Comparison of ENCODE assay signal across 8 cellular contexts in genomic region chr1:71080782-71081696, GRCh38. TPM values are rescaled to one million over a fixed set of nuclear protein-coding genes. Genes with fewer than 3 reads are reported as not detected.
DNase-seq lines count a peak whose midpoint lies in the region; ATAC-seq lines count a peak whose summit lies in the region.

A gene with protein sequence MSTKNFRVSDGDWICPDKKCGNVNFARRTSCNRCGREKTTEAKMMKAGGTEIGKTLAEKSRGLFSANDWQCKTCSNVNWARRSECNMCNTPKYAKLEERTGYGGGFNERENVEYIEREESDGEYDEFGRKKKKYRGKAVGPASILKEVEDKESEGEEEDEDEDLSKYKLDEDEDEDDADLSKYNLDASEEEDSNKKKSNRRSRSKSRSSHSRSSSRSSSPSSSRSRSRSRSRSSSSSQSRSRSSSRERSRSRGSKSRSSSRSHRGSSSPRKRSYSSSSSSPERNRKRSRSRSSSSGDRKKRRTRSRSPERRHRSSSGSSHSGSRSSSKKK (minus strand): TSS chr1:71081035. CDS start chr1:71080995, 40 bp downstream.

- no peaks in the 10 kb centered on the region for H3K27me3 ChIP-seq in CD8-positive, alpha-beta memory T cell (ENCODE audit: insufficient read depth, low read length, poor library complexity, severe bottlenecking)
- H3K27me3 ChIP-seq in effector memory CD4-positive, alpha-beta T cell (replicated peaks; ENCODE audit: control insufficient read depth, insufficient read depth, low read length, poor library complexity, severe bottlenecking): no peaks in the 10 kb centered on the region

- peak; percentile 82 to 95 (median 94) for DNase-seq in CD8-positive, alpha-beta memory T cell
- DNase-seq in HS-27A (ENCODE audit: low read depth) (peak; percentile 96), NK-92 (lab: John Stamatoyannopoulos, UW; ENCODE audit: unreplicated experiment) (peak; percentile 55), medulla oblongata (ENCODE audit: extremely low spot score) (peak; percentile 95)
- peak; percentile 94 for DNase-seq in activated CD8-positive, alpha-beta memory T cell treated with anti-CD3 and anti-CD28 coated beads for 24 hours
- peak; percentile 77 to 89 (median 84) for DNase-seq in effector memory CD4-positive, alpha-beta T cell
- DNase-seq in stimulated activated CD8-positive, alpha-beta memory T cell treated with anti-CD3 and anti-CD28 coated beads, Interleukin-12 subunit alpha, Interleukin-12 subunit beta, amount 100 ng/mL, for 24 hours (ENCODE audit: extremely low read depth): peak; percentile 74

- CTCF ChIA-PET in CD8-positive, alpha-beta memory T cell (lab: Charles Lee): interaction anchor here (0.7 to 1.6 kb wide), 10 partner anchors 8 to 929 kb away, joined by 3 to 6 read pairs (median 4); partner anchors contain the start of gene SRSF11

- POLR2A ChIA-PET in CD8-positive, alpha-beta memory T cell (lab: Charles Lee): interaction anchor here (0.6 to 1.7 kb wide), 6 partner anchors 9 to 875 kb away, joined by 3 to 8 read pairs (median 4); partner anchors contain the start of genes CTH, LRRC40 and SRSF11

- H3K27me3 Mint-ChIP-seq in CD8-positive, alpha-beta memory T cell: peaks cover 9 to 26% of the 10 kb centered on the region in 2 donors

- peak; percentile 99 for ATAC-seq in GM19463 (IDR thresholded peaks at IDR 0.05; ENCODE audit: unreplicated experiment)

- peak within 1 kb of the TSS; percentile 86 for H3K4me3 ChIP-seq in CD8-positive, alpha-beta memory T cell (ENCODE audit: low read length)
- peak within 1 kb of the TSS; percentile 98 for H3K4me3 ChIP-seq in effector memory CD4-positive, alpha-beta T cell (ENCODE audit: insufficient read depth, low read depth, low read length, poor library complexity, severe bottlenecking)

- H3K9me3 ChIP-seq in CD8-positive, alpha-beta memory T cell (ENCODE audit: low read length): no peaks in the 10 kb centered on the region
- H3K9me3 ChIP-seq in effector memory CD4-positive, alpha-beta T cell (ENCODE audit: control insufficient read depth, low read length): no peaks in the 10 kb centered on the region

- H3K27ac ChIP-seq in CD8-positive, alpha-beta memory T cell (ENCODE audit: low read depth, low read length): peak within 1 kb of the TSS; percentile 96
- peak within 1 kb of the TSS; percentile 98 for H3K27ac ChIP-seq in effector memory CD4-positive, alpha-beta T cell (ENCODE audit: insufficient read depth, low read length, poor library complexity, severe bottlenecking)

- H3K4me1 ChIP-seq in CD8-positive, alpha-beta memory T cell (ENCODE audit: insufficient read depth, low read length): peaks cover 25% of the 10 kb centered on the region
- H3K4me1 ChIP-seq in effector memory CD4-positive, alpha-beta T cell (ENCODE audit: control insufficient read depth, insufficient read depth, low read length, poor library complexity, severe bottlenecking): peaks cover 8% of the 10 kb centered on the region

- peak within 1 kb of the TSS; percentile 97 to 100 (median 98) for H3K27ac Mint-ChIP-seq in CD8-positive, alpha-beta memory T cell

- H3K4me3 Mint-ChIP-seq in CD8-positive, alpha-beta memory T cell: peak within 1 kb of the TSS; percentile 90 to 99 (median 96)

- H3K36me3 ChIP-seq in CD8-positive, alpha-beta memory T cell (ENCODE audit: insufficient read depth, low read length): peaks cover 6% of the 10 kb centered on the region
- H3K36me3 ChIP-seq in effector memory CD4-positive, alpha-beta T cell (ENCODE audit: control insufficient read depth, insufficient read depth, low read length): peaks cover 21% of the 10 kb centered on the region

- H3K4me1 Mint-ChIP-seq in CD8-positive, alpha-beta memory T cell: peaks cover 27 to 44% (median 43%) of the 10 kb centered on the region in 3 donors

- peaks cover 0 to 7% (median 0%) of the 10 kb centered on the region in 5 donors for H3K9me3 Mint-ChIP-seq in CD8-positive, alpha-beta memory T cell

- H3K36me3 Mint-ChIP-seq in CD8-positive, alpha-beta memory T cell: peaks cover 3 to 34% (median 14%) of the 10 kb centered on the region in 3 donors

RNA-seq across cellular contexts. Expression of the gene that starts here (rescaled TPM):
- total RNA-seq in CD8-positive, alpha-beta memory T cell: 10 to 100 TPM; 98.6 to 99.5 TPM
- 44.7 TPM for polyA plus RNA-seq in CD8-positive, alpha-beta memory T cell

Comparison
In these comparisons a context has a peak if more than half of its experiments do, and no peak if none do; other contexts are left out.
1. Peak in every context shown above with its lines: DNase-seq, ATAC-seq, H3K4me3 ChIP-seq and H3K27ac ChIP-seq.